In the genomic region with DNA sequence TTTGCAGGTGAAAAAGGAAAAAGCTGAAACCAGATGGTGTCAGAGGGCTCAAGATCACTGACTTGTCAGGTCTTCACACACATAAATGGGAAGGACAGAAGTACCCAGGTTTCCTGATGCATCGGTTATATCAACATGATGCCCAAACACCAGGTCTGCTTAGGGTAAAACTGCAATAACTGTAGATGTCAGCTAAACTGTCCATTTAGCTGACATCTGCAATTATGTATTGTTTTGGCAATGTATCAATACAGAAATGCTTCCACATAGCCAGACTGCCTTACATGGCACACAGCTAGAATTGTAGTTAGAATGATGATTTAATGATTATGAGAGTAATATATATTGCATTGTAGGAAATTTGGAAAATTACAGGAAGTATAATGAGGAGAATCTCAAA, we compare ENCODE assay signal across 2 cellular contexts.
TF ChIP-seq lines count a peak whose summit lies in the region.

No MANE protein-coding gene starts in this region.

TF ChIP-seq in A549, 52 proteins besides CTCF, POLR2A, EP300 and RAD21:
- TF ChIP-seq MAFK (IDR thresholded peaks at IDR 0.05; ENCODE audit: partially characterized antibody) (peak; percentile 77), ELK1 (IDR thresholded peaks at IDR 0.05; ENCODE audit: low read depth, low read length) (no peak)

TF ChIP-seq in IMR-90, 13 proteins besides CTCF, POLR2A, EP300 and RAD21:
- peak; percentile 58 for TF ChIP-seq MAFK (IDR thresholded peaks at IDR 0.05; ENCODE audit: low read depth, low read length)
- TF ChIP-seq FOS (IDR thresholded peaks at IDR 0.05; ENCODE audit: low read depth, low read length): no peak
